In the genomic region with DNA sequence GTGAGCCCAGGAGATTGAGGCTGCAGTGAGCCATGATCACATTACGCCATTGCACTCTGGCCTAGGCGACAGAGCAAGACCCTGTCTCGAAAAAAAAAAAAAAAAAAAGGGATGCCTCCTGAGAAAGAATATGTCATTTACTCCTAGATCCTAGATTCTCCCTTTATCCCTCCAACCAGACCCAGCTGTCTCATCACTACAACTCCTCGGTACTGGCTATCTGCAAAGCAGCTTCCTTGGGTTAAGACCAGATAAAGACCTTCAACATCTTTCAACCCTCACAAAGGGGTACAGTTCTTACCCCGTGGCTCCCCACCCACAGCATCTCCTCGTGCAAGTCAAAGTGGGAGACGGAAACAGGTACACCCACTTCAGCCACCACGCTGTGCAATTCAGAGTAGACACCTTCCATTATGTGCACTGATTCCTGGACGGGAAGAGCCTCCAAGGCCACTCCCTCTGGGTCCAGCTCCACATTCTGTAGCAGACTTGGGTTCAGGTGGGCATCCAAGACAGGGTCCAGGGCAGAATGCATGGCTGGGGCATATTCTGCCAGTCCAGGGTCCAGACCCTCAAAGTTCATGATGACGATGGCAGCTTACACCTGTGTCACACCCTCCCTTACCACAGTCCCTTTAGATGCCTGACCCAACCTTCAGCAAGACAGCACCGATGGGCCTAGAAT, we compare ENCODE assay signal across 9 cellular contexts. TPM values are rescaled to one million over a fixed set of nuclear protein-coding genes. Genes with fewer than 3 reads are reported as not detected.
A peak's percentile ranks its signal among the peaks of the same experiment; 100 is the strongest.
DNase-seq lines count a peak whose midpoint lies in the region; ATAC-seq and TF ChIP-seq lines count a peak whose summit lies in the region.
"Had no signal": no experiment of that assay in that cellular context is flagged by ENCODE, and none has a peak within 500 bp of the region (broad histone marks: within the 10 kb centered on the region; RNA-seq: fewer than 3 reads in every experiment).

No MANE protein-coding gene starts in this region.

- H3K27me3 Mint-ChIP-seq in neural progenitor cell (ENCODE audit: insufficient read depth, low read depth): peaks cover 13% of the 10 kb centered on the region

- no peak for DNase-seq in MG63
- DNase-seq in neural progenitor cell (ENCODE audit: low spot score): no peak
- DNase-seq in NCI-H2107 treated with DMSO at 0.1 percent for 48 hours (lab: John Stamatoyannopoulos, UW; ENCODE audit: unreplicated experiment): no peak
- DNase-seq in glomerular visceral epithelial cell (ENCODE audit: extremely low spot score): no peak
- DNase-seq in NCI-H526 treated with DMSO at 0.1 percent for 48 hours (lab: John Stamatoyannopoulos, UW): no peak
- no peak for DNase-seq in omental fat pad (ENCODE audit: low spot score)

- H3K4me3 ChIP-seq in BLaER1: peak overlapping the region; percentile 73
- H3K4me3 ChIP-seq in MG63: peak overlapping the region; percentile 62
- H3K4me3 ChIP-seq in duodenal mucosa (ENCODE audit: low read depth in 1 of 2, low read length in 2 of 2): peak overlapping the region; percentile 87 to 90
- peak overlapping the region; percentile 69 for H3K4me3 ChIP-seq in neural progenitor cell

- H4K20me1 ChIP-seq in BLaER1 (no peaks in the 10 kb centered on the region), neural progenitor cell (ENCODE audit: low read depth) (no peaks in the 10 kb centered on the region)

- peak overlapping the region; percentile 98 for H3K4me2 ChIP-seq in BLaER1
- H3K4me2 ChIP-seq in neural progenitor cell: peak overlapping the region; percentile 99

- TF ChIP-seq CTCF in neural progenitor cell (IDR thresholded peaks at IDR 0.05): no peak
- no peak for TF ChIP-seq CTCF in omental fat pad (IDR thresholded peaks at IDR 0.05)

- H3K36me3 Mint-ChIP-seq in neural progenitor cell: peaks cover 3% of the 10 kb centered on the region

- peak overlapping the region; percentile 94 for H3K4me3 Mint-ChIP-seq in neural progenitor cell

- H3K4me1 Mint-ChIP-seq in neural progenitor cell: peaks cover 12% of the 10 kb centered on the region

- H3K9me3 ChIP-seq in BLaER1 (no peaks in the 10 kb centered on the region), MG63 (no peaks in the 10 kb centered on the region), duodenal mucosa (ENCODE audit: control insufficient read depth in 1 of 2, low read length in 2 of 2) (no peaks in the 10 kb centered on the region), neural progenitor cell (ENCODE audit: low read depth) (no peaks in the 10 kb centered on the region)
- H3K9me3 ChIP-seq: mucosa of descending colon had no signal

- H3K27me3 ChIP-seq in BLaER1: no peaks in the 10 kb centered on the region
- H3K27me3 ChIP-seq in MG63: no peaks in the 10 kb centered on the region
- H3K27me3 ChIP-seq in duodenal mucosa (ENCODE audit: control insufficient read depth in 1 of 2, insufficient read depth in 2 of 2, low read length in 2 of 2): no peaks in the 10 kb centered on the region
- no peaks in the 10 kb centered on the region for H3K27me3 ChIP-seq in neural progenitor cell

- H3K36me3 ChIP-seq in BLaER1: peaks cover 11% of the 10 kb centered on the region; the same call in 1 of the 2 replicates
- H3K36me3 ChIP-seq in MG63: peaks cover 2% of the 10 kb centered on the region; the same call in 1 of the 2 replicates
- peaks cover 2 to 6% of the 10 kb centered on the region in 2 donors for H3K36me3 ChIP-seq in duodenal mucosa (ENCODE audit: control insufficient read depth in 1 of 2, insufficient read depth in 2 of 2, low read length in 2 of 2)
- H3K36me3 ChIP-seq in neural progenitor cell: no peaks in the 10 kb centered on the region

- H3K9ac ChIP-seq in BLaER1 (peak overlapping the region; percentile 84), duodenal mucosa (ENCODE audit: low read depth in 1 of 2, low read length in 2 of 2) (peak overlapping the region; percentile 91 to 93), neural progenitor cell (no peak overlapping the region)

- H3F3A ChIP-seq in neural progenitor cell (ENCODE audit: low read depth): peaks cover 24% of the 10 kb centered on the region

- H3K9me3 Mint-ChIP-seq in neural progenitor cell: no peaks in the 10 kb centered on the region

- peak overlapping the region; percentile 94 for H3K27ac Mint-ChIP-seq in neural progenitor cell

- peaks cover 9% of the 10 kb centered on the region for H3K79me2 ChIP-seq in neural progenitor cell (ENCODE audit: low read depth)

- H3K4me1 ChIP-seq in BLaER1 (peaks cover 26% of the 10 kb centered on the region), duodenal mucosa (ENCODE audit: control insufficient read depth in 1 of 2, insufficient read depth in 2 of 2, low read length in 2 of 2) (peaks cover 8 to 11% of the 10 kb centered on the region in 2 donors), neural progenitor cell (peaks cover 7% of the 10 kb centered on the region)

- no peak for ATAC-seq in omental fat pad (ENCODE audit: low FRiP score)

- peak overlapping the region; percentile 90 for H3K27ac ChIP-seq in BLaER1
- H3K27ac ChIP-seq in duodenal mucosa (ENCODE audit: low read depth, low read length): peak overlapping the region; percentile 90
- peak overlapping the region; percentile 89 for H3K27ac ChIP-seq in neural progenitor cell

- H2AFZ ChIP-seq in neural progenitor cell (replicated peaks): no peak overlapping the region

RNA-seq across cellular contexts. Expression of gene PAN2, which starts 1.1 kb away (rescaled TPM):
- 9.3 and 11.9 TPM in 2 replicates for total RNA-seq in MG63 (2014; rRNA removed; shearing (Covaris generic); ENCODE audit: low replicate concordance)
- total RNA-seq in neural progenitor cell (ENCODE audit: low replicate concordance) (61.9 and 116 TPM in 2 replicates), omental fat pad (10 to 100 TPM; 17.3 to 57.8 (median 40.7) TPM)

RNA-seq across cellular contexts. Expression of gene IL23A, which starts 6.0 kb away (rescaled TPM):
- not detected in 2 replicates for total RNA-seq in MG63 (2014; rRNA removed; shearing (Covaris generic); ENCODE audit: low replicate concordance)
- total RNA-seq in neural progenitor cell (ENCODE audit: low replicate concordance) (0.31 and 1.5 TPM in 2 replicates), omental fat pad (1 to 10 TPM in 1 of 4 donors, not detected in 3; 2.2 TPM)

RNA-seq across cellular contexts. Expression of gene CNPY2, which starts 16.9 kb away (rescaled TPM):
- 126 and 157 TPM in 2 replicates for total RNA-seq in MG63 (2014; rRNA removed; shearing (Covaris generic); ENCODE audit: low replicate concordance)
- total RNA-seq in neural progenitor cell (ENCODE audit: low replicate concordance) (107 and 128 TPM in 2 replicates), omental fat pad (10 to 100 TPM; 60.4 to 77.8 (median 69.7) TPM)

RNA-seq across cellular contexts. Expression of gene STAT2, which starts 27.3 kb away (rescaled TPM):
- total RNA-seq in MG63 (2014; rRNA removed; shearing (Covaris generic); ENCODE audit: low replicate concordance): 15.3 and 18.1 TPM in 2 replicates
- total RNA-seq in neural progenitor cell (ENCODE audit: low replicate concordance) (86.4 and 105 TPM in 2 replicates), omental fat pad (100 to 1,000 TPM; 137 to 256 (median 177) TPM)

RNA-seq across cellular contexts. Expression of gene APOF, which starts 30.0 kb away (rescaled TPM):
- not detected in 2 replicates for total RNA-seq in MG63 (2014; rRNA removed; shearing (Covaris generic); ENCODE audit: low replicate concordance)
- total RNA-seq in neural progenitor cell (ENCODE audit: low replicate concordance) (not detected in 2 replicates), omental fat pad (not detected)
- total RNA-seq: mucosa of descending colon had no signal
